Comparison of ENCODE assay signal across 8 cellular contexts in genomic region chr7:82319674-82320118, GRCh38.
DNase-seq lines count a peak whose midpoint lies in the region; ATAC-seq and TF ChIP-seq lines count a peak whose summit lies in the region.

No MANE protein-coding gene starts in this region.

- H2AFZ ChIP-seq in OCI-LY7 (ENCODE audit: low read length): no peak overlapping the region

- intact Hi-C loops in Right ventricle myocardium superior (cut with DNase I) (loop anchor here (5.0 kb wide), 1 partner anchor 123 kb away; the partner anchor contains the start of gene CACNA2D1), OCI-LY7 (cut with micrococcal nuclease; ENCODE audit: unreplicated experiment) (no loop called here)

- no peaks in the 10 kb centered on the region for H4K20me1 ChIP-seq in OCI-LY7 (ENCODE audit: insufficient read depth, low read length)

- H3K4me3 ChIP-seq in OCI-LY7 (ENCODE audit: low read depth, low read length, poor library complexity, severe bottlenecking): no peak overlapping the region

- no TSS peak for BruUV-seq in OCI-LY7 (replicated peaks; lab: Mats Ljungman, UMichigan)

- ATAC-seq in Right ventricle myocardium superior (ENCODE audit: poor library complexity): peak; percentile 95
- no peak for ATAC-seq in HG03460 (IDR thresholded peaks at IDR 0.05; ENCODE audit: unreplicated experiment)
- no peak for ATAC-seq in GM19324 (IDR thresholded peaks at IDR 0.05; ENCODE audit: low FRiP score, unreplicated experiment)
- ATAC-seq in HG02938 (IDR thresholded peaks at IDR 0.05; ENCODE audit: unreplicated experiment): no peak

- no peak overlapping the region for H3K27ac ChIP-seq in OCI-LY7 (ENCODE audit: low read depth, low read length, poor library complexity, severe bottlenecking)

- H3K9me2 ChIP-seq in OCI-LY7 (ENCODE audit: insufficient read depth, low read length): no peaks in the 10 kb centered on the region

- no peak for TF ChIP-seq CTCF in OCI-LY7 (conservative IDR thresholded peaks at IDR 0.05; ENCODE audit: low read length)

- H3K4me2 ChIP-seq in OCI-LY7 (ENCODE audit: low read length): no peak overlapping the region

- H3K4me1 ChIP-seq in OCI-LY7 (ENCODE audit: insufficient read depth, low read length, poor library complexity, severe bottlenecking): no peaks in the 10 kb centered on the region

- no peaks in the 10 kb centered on the region for H3K9me3 ChIP-seq in OCI-LY7 (ENCODE audit: low read length)

- no peaks in the 10 kb centered on the region for H3K79me2 ChIP-seq in OCI-LY7 (ENCODE audit: insufficient read depth, low read depth, low read length)

- CTCF ChIA-PET in OCI-LY7 (lab: Charles Lee; ENCODE audit: unreplicated experiment): no interaction called here

- POLR2A ChIA-PET in OCI-LY7 (lab: Charles Lee): no interaction called here

- DNase-seq in H4 (ENCODE audit: low spot score) (peak; percentile 65), SHP77 (lab: John Stamatoyannopoulos, UW) (peak; percentile 51 to 63), Right ventricle myocardium superior (peak; percentile 93), retina (peak; percentile 70), OCI-LY7 (ENCODE audit: low spot score) (no peak)

- no peaks in the 10 kb centered on the region for H3K36me3 ChIP-seq in OCI-LY7 (ENCODE audit: insufficient read depth, low read length)
